Comparison of ENCODE assay signal across 8 cellular contexts in the genomic region with DNA sequence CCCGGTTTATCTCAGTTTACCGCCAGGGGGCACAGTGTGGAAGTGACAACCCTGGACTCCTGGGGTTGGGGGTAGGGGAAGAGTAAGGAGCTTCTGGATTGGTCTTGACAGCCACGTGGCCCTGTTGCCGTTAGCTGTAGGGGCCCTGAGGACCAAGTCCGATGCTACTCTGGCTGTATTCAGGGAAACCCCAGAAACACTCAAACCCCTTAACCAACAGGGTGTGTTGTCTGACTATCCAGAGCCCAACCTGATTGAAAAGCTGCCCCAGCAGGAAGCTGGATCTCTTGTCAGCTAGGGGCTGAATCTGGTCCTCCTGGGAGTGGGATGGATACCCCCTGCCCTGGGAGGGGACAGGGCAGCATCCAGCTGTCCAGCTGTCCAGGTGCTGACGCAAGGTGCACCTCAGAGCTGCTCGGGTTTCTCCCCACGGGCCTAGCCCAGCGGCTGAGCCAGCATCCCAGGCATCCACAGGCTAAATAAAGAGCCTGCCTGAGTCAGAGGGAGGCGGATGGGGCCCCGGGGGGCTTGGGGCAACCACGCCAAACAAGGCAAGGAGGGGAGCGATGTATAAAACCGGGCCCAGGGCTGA. TPM values are rescaled to one million over a fixed set of nuclear protein-coding genes. Genes with fewer than 3 reads are reported as not detected.
DNase-seq lines count a peak whose midpoint lies in the region; ATAC-seq and TF ChIP-seq lines count a peak whose summit lies in the region.

No MANE protein-coding gene starts in this region.

- H3K4me3 Mint-ChIP-seq in activated T-cell treated with anti-CD3 and anti-CD28 coated beads, Interleukin-2, amount 50 U/mL, for 4 hours = no peak overlapping the region
- H3K4me3 Mint-ChIP-seq in progenitor cell of endocrine pancreas (ENCODE audit: low read depth) = no peak overlapping the region

- H3K9me2 ChIP-seq in DOHH2 (replicated peaks; ENCODE audit: control insufficient read depth, low read length) = no peaks in the 10 kb centered on the region

- H3K27me3 Mint-ChIP-seq in activated T-cell treated with anti-CD3 and anti-CD28 coated beads, Interleukin-2, amount 50 U/mL, for 4 hours (ENCODE audit: low read depth) = peaks cover 54% of the 10 kb centered on the region
- H3K27me3 Mint-ChIP-seq in progenitor cell of endocrine pancreas = peaks cover 69% of the 10 kb centered on the region

- peaks cover 10% of the 10 kb centered on the region; the same call in 1 of the 2 replicates for H3K79me2 ChIP-seq in DOHH2 (ENCODE audit: control insufficient read depth, low read length)

- ATAC-seq in HG03354 (IDR thresholded peaks at IDR 0.05; ENCODE audit: poor library complexity, severe bottlenecking, unreplicated experiment) = peak; percentile 25
- ATAC-seq in activated T-cell treated with anti-CD3 and anti-CD28 coated beads, Interleukin-2, amount 50 U/mL, for 4 hours = peak in 1 of 2 donors; percentile 16
- no peak for ATAC-seq in HG03378 (IDR thresholded peaks at IDR 0.05; ENCODE audit: unreplicated experiment)
- ATAC-seq in GM21723 (IDR thresholded peaks at IDR 0.05; ENCODE audit: unreplicated experiment) = no peak

- TF ChIP-seq CTCF in DOHH2 (IDR thresholded peaks at IDR 0.05; ENCODE audit: low read depth, low read length, poor library complexity, severe bottlenecking) (peak; percentile 83), foreskin fibroblast (IDR thresholded peaks at IDR 0.05; ENCODE audit: low read depth, low read length) (peak; percentile 69), progenitor cell of endocrine pancreas (IDR thresholded peaks at IDR 0.05; ENCODE audit: unreplicated experiment) (peak; percentile 68)

- H3K4me3 ChIP-seq in DOHH2 (ENCODE audit: low read length) = peak overlapping the region; percentile 12; the same call in 1 of the 2 replicates
- no peak overlapping the region for H3K4me3 ChIP-seq in foreskin fibroblast (ENCODE audit: low read depth in 1 of 2, low read length in 2 of 2)

- no peaks in the 10 kb centered on the region for H3K9me3 Mint-ChIP-seq in activated T-cell treated with anti-CD3 and anti-CD28 coated beads, Interleukin-2, amount 50 U/mL, for 4 hours
- no peaks in the 10 kb centered on the region for H3K9me3 Mint-ChIP-seq in progenitor cell of endocrine pancreas (ENCODE audit: low read depth)

- H3K4me2 ChIP-seq in DOHH2 (ENCODE audit: low read length) = peak overlapping the region; percentile 37

- H3K36me3 Mint-ChIP-seq in activated T-cell treated with anti-CD3 and anti-CD28 coated beads, Interleukin-2, amount 50 U/mL, for 4 hours (ENCODE audit: insufficient read depth) = peaks cover 6% of the 10 kb centered on the region
- no peaks in the 10 kb centered on the region for H3K36me3 Mint-ChIP-seq in progenitor cell of endocrine pancreas (ENCODE audit: insufficient read depth)

- peak; percentile 21 for DNase-seq in OCI-M2 (lab: John Stamatoyannopoulos, UW; ENCODE audit: unreplicated experiment)
- DNase-seq in activated T-cell treated with anti-CD3 and anti-CD28 coated beads, Interleukin-2, amount 50 U/mL, for 4 hours = peak; percentile 45
- peak; percentile 54 to 78 for DNase-seq in foreskin fibroblast
- DNase-seq in progenitor cell of endocrine pancreas (ENCODE audit: low spot score, unreplicated experiment) = peak; percentile 55

- H3K27ac Mint-ChIP-seq in progenitor cell of endocrine pancreas = no peak overlapping the region

- no peaks in the 10 kb centered on the region for H3F3A ChIP-seq in DOHH2 (ENCODE audit: control insufficient read depth, insufficient read depth)

- H4K20me1 ChIP-seq in DOHH2 (ENCODE audit: control insufficient read depth, insufficient read depth, low read depth, low read length) = no peaks in the 10 kb centered on the region

- peaks cover 31% of the 10 kb centered on the region for H3K4me1 Mint-ChIP-seq in activated T-cell treated with anti-CD3 and anti-CD28 coated beads, Interleukin-2, amount 50 U/mL, for 4 hours (ENCODE audit: low read depth)
- peaks cover 16% of the 10 kb centered on the region for H3K4me1 Mint-ChIP-seq in progenitor cell of endocrine pancreas (ENCODE audit: low read depth)

- H3K4me1 ChIP-seq in DOHH2 (ENCODE audit: control insufficient read depth, low read length) = peaks cover 30% of the 10 kb centered on the region

- H3K27ac ChIP-seq in DOHH2 (ENCODE audit: low read depth, low read length) = no peak overlapping the region

- H3K36me3 ChIP-seq in DOHH2 (ENCODE audit: control insufficient read depth, low read length) = no peaks in the 10 kb centered on the region

- H3K9me3 ChIP-seq in DOHH2 (ENCODE audit: control insufficient read depth, insufficient read depth, low read length) = no peaks in the 10 kb centered on the region

- H3K27me3 ChIP-seq in DOHH2 (ENCODE audit: control insufficient read depth, low read length) = peaks cover 30% of the 10 kb centered on the region

RNA-seq across cellular contexts. Expression of gene GMPPA, which starts 3.1 kb away (rescaled TPM):
- 10 to 100 TPM; 36.8 to 47.9 (median 46.7) TPM for total RNA-seq in activated T-cell treated with anti-CD3 and anti-CD28 coated beads, Interleukin-2, amount 50 U/mL, for 4 hours
- total RNA-seq in progenitor cell of endocrine pancreas = 35.8 and 37.4 TPM in 2 replicates

RNA-seq across cellular contexts. Expression of gene ASIC4, which starts 18.7 kb away (rescaled TPM):
- under 1 TPM in 1 of 3 donors, not detected in 2; 0.08 TPM for total RNA-seq in activated T-cell treated with anti-CD3 and anti-CD28 coated beads, Interleukin-2, amount 50 U/mL, for 4 hours
- 3.4 and 5.1 TPM in 2 replicates for total RNA-seq in progenitor cell of endocrine pancreas

RNA-seq across cellular contexts. Expression of gene CHPF, which starts 48.0 kb away (rescaled TPM):
- total RNA-seq in activated T-cell treated with anti-CD3 and anti-CD28 coated beads, Interleukin-2, amount 50 U/mL, for 4 hours = 10 to 100 TPM; 38.3 to 42.0 (median 40.3) TPM
- 49.1 and 51.1 TPM in 2 replicates for total RNA-seq in progenitor cell of endocrine pancreas

RNA-seq across cellular contexts. Expression of gene TMEM198, which starts 48.2 kb away (rescaled TPM):
- total RNA-seq in activated T-cell treated with anti-CD3 and anti-CD28 coated beads, Interleukin-2, amount 50 U/mL, for 4 hours = 1 to 10 TPM; 3.6 to 4.8 (median 4.3) TPM
- 8.2 and 9.7 TPM in 2 replicates for total RNA-seq in progenitor cell of endocrine pancreas
